In the genomic region with DNA sequence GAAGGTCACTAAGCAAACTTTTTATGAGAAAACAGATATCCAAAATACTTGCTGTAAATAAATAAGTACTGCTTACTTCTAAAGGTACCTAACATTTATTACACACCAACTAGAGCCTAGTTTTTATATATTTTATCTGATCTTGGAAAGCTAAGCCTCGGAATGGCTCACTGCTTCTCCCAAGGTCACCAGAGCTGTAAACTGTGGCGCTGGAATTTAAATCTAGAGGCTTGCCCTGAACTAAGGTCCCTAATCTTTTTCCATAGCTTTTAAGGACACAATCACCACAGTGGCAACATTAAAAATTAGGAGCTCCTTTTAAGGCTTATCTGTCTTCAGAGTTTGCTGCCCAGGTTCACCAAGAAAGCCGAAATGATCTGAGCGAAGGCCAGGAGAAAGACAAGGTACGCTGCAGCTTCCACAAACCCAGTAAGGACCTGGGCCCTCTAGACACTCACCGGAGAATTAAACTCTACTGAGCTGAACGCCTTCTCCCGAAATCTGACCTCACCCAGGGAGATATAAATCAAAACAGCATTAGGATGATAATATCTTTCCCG, we compare ENCODE assay signal across 8 cellular contexts. TPM values are rescaled to one million over a fixed set of nuclear protein-coding genes. Genes with fewer than 3 reads are reported as not detected.
A peak's percentile ranks its signal among the peaks of the same experiment; 100 is the strongest.
DNase-seq lines count a peak whose midpoint lies in the region; ATAC-seq and TF ChIP-seq lines count a peak whose summit lies in the region.

No MANE protein-coding gene starts in this region.

- WGBS in SK-N-SH (ENCODE audit: low lambda C conversion rate) = 0% methylated on average over 9 of the region's 9 CpGs
- no CpG with 5 or more reads among the region's 9 CpGs for WGBS in neuronal stem cell (ENCODE audit: extremely low coverage in 2 of 2, insufficient read length in 2 of 2, insufficient replicate concordance in 1 of 2), 2 donors

- no peak for TF ChIP-seq EP300 in SK-N-SH (IDR thresholded peaks at IDR 0.05; ENCODE audit: borderline replicate concordance in 1 of 2, low read depth in 1 of 2, low read length in 1 of 2)

- H3K9me3 ChIP-seq in SK-N-SH (no peaks in the 10 kb centered on the region), neuronal stem cell (replicated peaks in 1 of 2; ENCODE audit: control insufficient read depth in 2 of 2, insufficient read depth in 1 of 2, low read depth in 1 of 2, low read length in 2 of 2) (no peaks in the 10 kb centered on the region)

- H3K14ac ChIP-seq in neuronal stem cell (ENCODE audit: low read length) = no peak overlapping the region

- H3K4me1 ChIP-seq in SK-N-SH (ENCODE audit: control insufficient read depth in 1 of 2, insufficient read depth in 2 of 2, low read depth in 1 of 2, low read length in 1 of 2) (peaks cover 0 to 5% of the 10 kb centered on the region in 2 experiments; a peak in 2 of 4 replicates), neuronal stem cell (ENCODE audit: control insufficient read depth in 2 of 2, insufficient read depth in 1 of 2, low read depth in 1 of 2, low read length in 2 of 2) (peaks cover 2 to 3% of the 10 kb centered on the region in 2 donors)

- POLR2A ChIA-PET in SK-N-SH (lab: Yijun Ruan, JAX) = interaction anchor here (1.3 to 1.7 kb wide), 2 partner anchors 11 to 123 kb away, joined by 6 to 14 read pairs; a partner anchor contains a TSS

- CTCF ChIA-PET in SK-N-SH (lab: Yijun Ruan, JAX) = interaction anchor here (1.9 to 2.2 kb wide), 2 partner anchors 9 to 277 kb away, joined by 9 to 12 read pairs; no protein-coding TSS in a partner anchor

- H3K79me1 ChIP-seq in neuronal stem cell (ENCODE audit: low read depth, low read length) = no peaks in the 10 kb centered on the region

- no peak overlapping the region for H3K18ac ChIP-seq in neuronal stem cell (ENCODE audit: low read length)

- TF ChIP-seq RAD21 in SK-N-SH (IDR thresholded peaks at IDR 0.05; ENCODE audit: low read length) = no peak

- no peak overlapping the region for H2BK120ac ChIP-seq in neuronal stem cell (ENCODE audit: low read depth, low read length)

- H3K79me2 ChIP-seq in SK-N-SH (ENCODE audit: insufficient read depth) = peaks cover 52% of the 10 kb centered on the region

- H3K27ac ChIP-seq in SK-N-SH (ENCODE audit: low read depth in 2 of 2, low read length in 1 of 2) (peak overlapping the region; percentile 80 to 89), neuronal stem cell (replicated peaks; ENCODE audit: low read length) (no peak overlapping the region)

- H2BK15ac ChIP-seq in neuronal stem cell (ENCODE audit: low read length) = no peak overlapping the region

- ATAC-seq in GM18498 (IDR thresholded peaks at IDR 0.05; ENCODE audit: unreplicated experiment) (peak; percentile 17), HG02759 (IDR thresholded peaks at IDR 0.05; ENCODE audit: unreplicated experiment) (peak; percentile 9)

- no peak overlapping the region for H3K4ac ChIP-seq in neuronal stem cell (ENCODE audit: low read length)

- H3K36me3 ChIP-seq in SK-N-SH (replicated peaks in 1 of 2; ENCODE audit: control insufficient read depth in 1 of 2, insufficient read depth in 2 of 2, low read length in 1 of 2) (peaks cover 13 to 17% of the 10 kb centered on the region in 2 experiments), neuronal stem cell (replicated peaks in 1 of 2; ENCODE audit: control insufficient read depth in 2 of 2, insufficient read depth in 2 of 2, low read length in 2 of 2) (peaks cover 6 to 35% of the 10 kb centered on the region in 2 donors)

- TF ChIP-seq CTCF in SK-N-SH (IDR thresholded peaks at IDR 0.05) (no peak), fibroblast of pulmonary artery (IDR thresholded peaks at IDR 0.05; ENCODE audit: low read length, missing control alignments) (no peak)

- no peak overlapping the region for H2BK12ac ChIP-seq in neuronal stem cell (ENCODE audit: low read length)

- peaks cover 24% of the 10 kb centered on the region for H3F3A ChIP-seq in SK-N-SH (replicated peaks; ENCODE audit: insufficient read depth)

- no peak overlapping the region for H4K8ac ChIP-seq in neuronal stem cell (ENCODE audit: low read depth, low read length)

- H3K9ac ChIP-seq in SK-N-SH (peak overlapping the region; percentile 79), neuronal stem cell (ENCODE audit: low read depth, low read length, poor library complexity) (no peak overlapping the region)

- peak overlapping the region; percentile 91 for H2AFZ ChIP-seq in SK-N-SH (ENCODE audit: low read depth)
- peak overlapping the region; percentile 78 for H2AFZ ChIP-seq in neuronal stem cell (ENCODE audit: low read length)

- H3K4me3 ChIP-seq in SK-N-SH (ENCODE audit: low read depth in 2 of 2, low read length in 1 of 2) = peak overlapping the region; percentile 86 to 88
- H3K4me3 ChIP-seq in fibroblast of pulmonary artery (replicated peaks; ENCODE audit: low read depth, low read length) = peak overlapping the region; percentile 77
- peak overlapping the region; percentile 69 to 82 for H3K4me3 ChIP-seq in neuronal stem cell (ENCODE audit: low read length in 2 of 2)

- H2BK5ac ChIP-seq in neuronal stem cell (ENCODE audit: low read length) = no peak overlapping the region

- H3K27me3 ChIP-seq in SK-N-SH (ENCODE audit: insufficient read depth) (no peaks in the 10 kb centered on the region), neuronal stem cell (ENCODE audit: control insufficient read depth in 3 of 3, insufficient read depth in 3 of 3, low read depth in 1 of 3, low read length in 3 of 3) (no peaks in the 10 kb centered on the region)

- no peaks in the 10 kb centered on the region for H4K20me1 ChIP-seq in SK-N-SH (ENCODE audit: insufficient read depth)

- DNase-seq in SK-N-SH = peak; percentile 21
- peak; percentile 21 for DNase-seq in fibroblast of pulmonary artery (ENCODE audit: low read depth)
- DNase-seq in neuronal stem cell (ENCODE audit: low spot score) = no peak
- DNase-seq in NOMO-1 treated with dmso at 0.1 percent for 144 hours (lab: John Stamatoyannopoulos, UW; ENCODE audit: unreplicated experiment) = no peak
- DNase-seq in NCI-H1436 treated with DMSO at 0.1 percent for 48 hours (lab: John Stamatoyannopoulos, UW) = no peak
- no peak for DNase-seq in NCI-H1417 treated with DMSO at 0.1 percent for 48 hours (lab: John Stamatoyannopoulos, UW)

- H3K4me2 ChIP-seq in SK-N-SH (peak overlapping the region; percentile 95), neuronal stem cell (ENCODE audit: insufficient read depth, low read length, poor library complexity, severe bottlenecking) (peak overlapping the region; percentile 45)

- H3K9me2 ChIP-seq in SK-N-SH = no peaks in the 10 kb centered on the region

- no peak overlapping the region for H2AK5ac ChIP-seq in neuronal stem cell (ENCODE audit: low read depth, low read length)

- no peak overlapping the region for H3K23ac ChIP-seq in neuronal stem cell (ENCODE audit: low read depth, low read length, poor library complexity)

- H4K91ac ChIP-seq in neuronal stem cell (ENCODE audit: low read depth, low read length, poor library complexity) = no peak overlapping the region

TF ChIP-seq in SK-N-SH, 30 proteins besides CTCF, POLR2A, EP300 and RAD21:
- no peak for TF ChIP-seq TCF12 (IDR thresholded peaks at IDR 0.05)
- TF ChIP-seq NRF1 (IDR thresholded peaks at IDR 0.05; ENCODE audit: low read depth, low read length) = no peak
- TF ChIP-seq YY1 (IDR thresholded peaks at IDR 0.05; ENCODE audit: low read depth) = no peak
- no peak for TF ChIP-seq CHD2 (IDR thresholded peaks at IDR 0.05; ENCODE audit: low read length, partially characterized antibody)
- TF ChIP-seq, protein P1, sequence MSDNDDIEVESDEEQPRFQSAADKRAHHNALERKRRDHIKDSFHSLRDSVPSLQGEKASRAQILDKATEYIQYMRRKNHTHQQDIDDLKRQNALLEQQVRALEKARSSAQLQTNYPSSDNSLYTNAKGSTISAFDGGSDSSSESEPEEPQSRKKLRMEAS (IDR thresholded peaks at IDR 0.05; ENCODE audit: low read depth) = no peak
TF ChIP-seq in SK-N-SH: peak in this region for 0.

RNA-seq across cellular contexts. Expression of a gene that starts 0.6 kb away (rescaled TPM):
- polyA plus RNA-seq in SK-N-SH (2012; rRNA removed) = 35.4 and 48.5 TPM in 2 replicates
- polyA plus RNA-seq in SK-N-SH (2012; cell fraction: cytosol; rRNA removed) = 51.1 and 51.8 TPM in 2 replicates
- 23.1 and 38.6 TPM in 2 replicates for polyA plus RNA-seq in SK-N-SH (2012; cell fraction: nucleus; rRNA removed)
- 197 TPM for polyA plus RNA-seq in neuronal stem cell (2013, experiment 1 of 2)
- 196 TPM for polyA plus RNA-seq in neuronal stem cell (2013, experiment 2 of 2)

RNA-seq across cellular contexts. Expression of a gene that starts 11.0 kb away (rescaled TPM):
- 21.4 and 23.3 TPM in 2 replicates for polyA plus RNA-seq in SK-N-SH (2012; rRNA removed)
- 21.9 and 24.0 TPM in 2 replicates for polyA plus RNA-seq in SK-N-SH (2012; cell fraction: cytosol; rRNA removed)
- 42.6 and 62.0 TPM in 2 replicates for polyA plus RNA-seq in SK-N-SH (2012; cell fraction: nucleus; rRNA removed)
- polyA plus RNA-seq in neuronal stem cell (2013, experiment 1 of 2) = 38.8 TPM
- polyA plus RNA-seq in neuronal stem cell (2013, experiment 2 of 2) = 38.2 TPM

RNA-seq across cellular contexts. Expression of a gene that starts 26.7 kb away (rescaled TPM):
- polyA plus RNA-seq in SK-N-SH (2012; rRNA removed) = 14.6 and 15.7 TPM in 2 replicates
- 19.0 and 25.6 TPM in 2 replicates for polyA plus RNA-seq in SK-N-SH (2012; cell fraction: cytosol; rRNA removed)
- 12.0 and 13.5 TPM in 2 replicates for polyA plus RNA-seq in SK-N-SH (2012; cell fraction: nucleus; rRNA removed)
- 13.0 TPM for polyA plus RNA-seq in neuronal stem cell (2013, experiment 1 of 2)
- 13.8 TPM for polyA plus RNA-seq in neuronal stem cell (2013, experiment 2 of 2)

Comparison
In these comparisons a context has a peak if more than half of its experiments do, and no peak if none do; other contexts are left out.
1. DNase-seq: peak in SK-N-SH (single experiment) and fibroblast of pulmonary artery (single experiment); none in neuronal stem cell (single experiment), NOMO-1 treated with dmso at 0.1 percent for 144 hours (single experiment), NCI-H1436 treated with DMSO at 0.1 percent for 48 hours (single experiment) and NCI-H1417 treated with DMSO at 0.1 percent for 48 hours (single experiment).
2. Peak in every context shown above with its lines, with median percentiles within 50 percentile points of each other: H3K4me3 ChIP-seq.